Comparison of ENCODE assay signal across 12 cellular contexts in genomic region chr12:87311206-87311605, GRCh38.
DNase-seq lines count a peak whose midpoint lies in the region; ATAC-seq and TF ChIP-seq lines count a peak whose summit lies in the region.
"Had no signal": no experiment of that assay in that cellular context is flagged by ENCODE, and none has a peak within 500 bp of the region (broad histone marks: within the 10 kb centered on the region; RNA-seq: fewer than 3 reads in every experiment).

No MANE protein-coding gene starts in this region.

- no peak for TF ChIP-seq CTCF in SK-N-SH (IDR thresholded peaks at IDR 0.05)

- no peak for DNase-seq in SK-N-SH
- peak; percentile 15 to 27 for DNase-seq in Kasumi-1 (lab: John Stamatoyannopoulos, UW)
- DNase-seq in renal cortical epithelial cell (ENCODE audit: low read depth) = peak; percentile 40
- no peak for DNase-seq in D341Med (ENCODE audit: low spot score)
- no peak for DNase-seq in activated CD8-positive, alpha-beta memory T cell treated with anti-CD3 and anti-CD28 coated beads, Interleukin-2, amount 50 U/mL, for 4 hours
- DNase-seq in hippocampal formation (lab: John Stamatoyannopoulos, UW) = no peak
- DNase-seq: activated CD4-positive, alpha-beta T cell treated with anti-CD3 and anti-CD28 coated beads for 1 hour; NK-92 treated with Interleukin-12 subunit alpha and Interleukin-12 subunit beta, amount 100 ng/mL, for 24 hours; uterus had no signal

- no peak for TF ChIP-seq EP300 in SK-N-SH (IDR thresholded peaks at IDR 0.05; ENCODE audit: borderline replicate concordance in 1 of 2, low read depth in 1 of 2, low read length in 1 of 2)

- H3K4me2 ChIP-seq in SK-N-SH = 0 out of 2 replicates have a peak overlapping the region, but pooled peaks have one; percentile 6

- H3F3A ChIP-seq in SK-N-SH (replicated peaks; ENCODE audit: insufficient read depth) = no peaks in the 10 kb centered on the region

- CTCF ChIA-PET in SK-N-SH (lab: Yijun Ruan, JAX) = interaction anchor here (1.3 kb wide), 1 partner anchor 45 kb away, joined by 3 read pairs; no protein-coding TSS in a partner anchor

- no peaks in the 10 kb centered on the region for H3K27me3 ChIP-seq in SK-N-SH (ENCODE audit: insufficient read depth)
- H3K27me3 ChIP-seq: uterus had no signal

- H3K36me3 ChIP-seq in SK-N-SH (replicated peaks in 1 of 2; ENCODE audit: control insufficient read depth in 1 of 2, insufficient read depth in 2 of 2, low read length in 1 of 2) = no peaks in the 10 kb centered on the region
- H3K36me3 ChIP-seq: uterus had no signal

- POLR2A ChIA-PET in SK-N-SH (lab: Yijun Ruan, JAX) = no interaction called here

- peak overlapping the region; percentile 75 for H2AFZ ChIP-seq in SK-N-SH (ENCODE audit: low read depth)
- H2AFZ ChIP-seq: parathyroid adenoma had no signal

- H3K4me3 ChIP-seq in SK-N-SH (ENCODE audit: low read depth in 2 of 2, low read length in 1 of 2) = no peak overlapping the region
- H3K4me3 ChIP-seq: uterus had no signal

- peaks cover 0 to 12% of the 10 kb centered on the region in 2 experiments; a peak in 2 of 4 replicates for H3K4me1 ChIP-seq in SK-N-SH (ENCODE audit: control insufficient read depth in 1 of 2, insufficient read depth in 2 of 2, low read depth in 1 of 2, low read length in 1 of 2)
- H3K4me1 ChIP-seq: parathyroid adenoma, uterus had no signal

- ATAC-seq in SK-N-SH treated with all-trans-retinoic acid at 6 μM for 48 hours (no peak), HG02840 (IDR thresholded peaks at IDR 0.05; ENCODE audit: low FRiP score, unreplicated experiment) (peak; percentile 71)

- H3K27ac ChIP-seq in SK-N-SH (ENCODE audit: low read depth in 2 of 2, low read length in 1 of 2) = no peak overlapping the region
- H3K27ac ChIP-seq: parathyroid adenoma, uterus had no signal

- no peaks in the 10 kb centered on the region for H3K79me2 ChIP-seq in SK-N-SH (ENCODE audit: insufficient read depth)
- H3K79me2 ChIP-seq: parathyroid adenoma had no signal

- H3K9me3 ChIP-seq in SK-N-SH = no peaks in the 10 kb centered on the region
- H3K9me3 ChIP-seq: uterus had no signal

- no peak for TF ChIP-seq RAD21 in SK-N-SH (IDR thresholded peaks at IDR 0.05; ENCODE audit: low read length)

- no peaks in the 10 kb centered on the region for H4K20me1 ChIP-seq in SK-N-SH (ENCODE audit: insufficient read depth)

- WGBS in SK-N-SH (ENCODE audit: low lambda C conversion rate) = 82% methylated on average over 1 of the region's 1 CpG

- no peaks in the 10 kb centered on the region for H3K9me2 ChIP-seq in SK-N-SH

- H3K9ac ChIP-seq in SK-N-SH = 0 out of 2 replicates have a peak overlapping the region, but pooled peaks have one; percentile 15
- H3K9ac ChIP-seq: parathyroid adenoma had no signal

TF ChIP-seq in SK-N-SH, 30 proteins besides CTCF, POLR2A, EP300 and RAD21 (continues in another document):
- no peak for TF ChIP-seq ZBTB33 (IDR thresholded peaks at IDR 0.05; ENCODE audit: borderline replicate concordance, low read depth)
- no peak for TF ChIP-seq MXI1 (IDR thresholded peaks at IDR 0.05; ENCODE audit: low read depth, low read length)
- TF ChIP-seq GATA2 (CRISPR knock-in tag; IDR thresholded peaks at IDR 0.05) = no peak
- TF ChIP-seq IRF3 (IDR thresholded peaks at IDR 0.05; ENCODE audit: low read depth, low read length) = no peak
- no peak for TF ChIP-seq SIN3A (IDR thresholded peaks at IDR 0.05; ENCODE audit: borderline replicate concordance, low read depth, low read length)
- no peak for TF ChIP-seq TEAD4 (IDR thresholded peaks at IDR 0.05; ENCODE audit: borderline replicate concordance, insufficient read depth)
- no peak for TF ChIP-seq USF1 (IDR thresholded peaks at IDR 0.05; ENCODE audit: borderline replicate concordance, low read depth)
- no peak for TF ChIP-seq CHD2 (IDR thresholded peaks at IDR 0.05; ENCODE audit: low read length, partially characterized antibody)
- no peak for TF ChIP-seq NRF1 (IDR thresholded peaks at IDR 0.05; ENCODE audit: low read depth, low read length)

TF ChIP-seq in SK-N-SH treated with all-trans-retinoic acid at 6 μM for 48 hours, 23 proteins besides CTCF, POLR2A, EP300 and RAD21:
- no peak for TF ChIP-seq ISL1 (CRISPR knock-in tag; IDR thresholded peaks at IDR 0.05)
- no peak for TF ChIP-seq ZNF8 (CRISPR knock-in tag; IDR thresholded peaks at IDR 0.05)
- no peak for TF ChIP-seq POU6F1 (CRISPR knock-in tag; IDR thresholded peaks at IDR 0.05; ENCODE audit: borderline replicate concordance, low read depth)
- TF ChIP-seq ZNF565 (CRISPR knock-in tag; conservative IDR thresholded peaks at IDR 0.05; ENCODE audit: low read depth) = no peak
- no peak for TF ChIP-seq CSRNP3 (CRISPR knock-in tag; IDR thresholded peaks at IDR 0.05)
- TF ChIP-seq CSDC2 (CRISPR knock-in tag; IDR thresholded peaks at IDR 0.05) = no peak
- no peak for TF ChIP-seq TSHZ2 (CRISPR knock-in tag; IDR thresholded peaks at IDR 0.05)
- no peak for TF ChIP-seq CREB5 (CRISPR knock-in tag; IDR thresholded peaks at IDR 0.05; ENCODE audit: low read depth)
- no peak for TF ChIP-seq SNAI2 (CRISPR knock-in tag; IDR thresholded peaks at IDR 0.05)
- TF ChIP-seq OSR1 (CRISPR knock-in tag; IDR thresholded peaks at IDR 0.05) = no peak

Comparison
In these comparisons a context has a peak if more than half of its experiments do, and no peak if none do; other contexts are left out.
1. DNase-seq: peak in Kasumi-1 (2 of 2) and renal cortical epithelial cell (single experiment); none in SK-N-SH (single experiment), D341Med (single experiment), activated CD8-positive, alpha-beta memory T cell treated with anti-CD3 and anti-CD28 coated beads, Interleukin-2, amount 50 U/mL, for 4 hours (single experiment) and hippocampal formation (0 of 2).